24 cellular contexts compared by ENCODE assay signal in genomic region chr4:185506422-185506821, GRCh38. TPM values are rescaled to one million over a fixed set of nuclear protein-coding genes. Genes with fewer than 3 reads are reported as not detected.
DNase-seq lines count a peak whose midpoint lies in the region; ATAC-seq and TF ChIP-seq lines count a peak whose summit lies in the region.
"Had no signal": no experiment of that assay in that cellular context is flagged by ENCODE, and none has a peak within 500 bp of the region (broad histone marks: within the 10 kb centered on the region; RNA-seq: fewer than 3 reads in every experiment).

No MANE protein-coding gene starts in this region.

- TF ChIP-seq POLR2A in gastroesophageal sphincter (IDR thresholded peaks at IDR 0.05) (no peak), stomach (IDR thresholded peaks at IDR 0.05) (no peak)

- no peak for TF ChIP-seq CTCF in coronary artery (IDR thresholded peaks at IDR 0.05)
- TF ChIP-seq CTCF in gastroesophageal sphincter (IDR thresholded peaks at IDR 0.05), result no peak
- TF ChIP-seq CTCF in psoas muscle (IDR thresholded peaks at IDR 0.05), result no peak
- TF ChIP-seq CTCF in thoracic aorta (IDR thresholded peaks at IDR 0.05), result no peak
- TF ChIP-seq CTCF in stomach (IDR thresholded peaks at IDR 0.05), result no peak

- intact Hi-C loops in psoas muscle (cut with DNase I) (no loop called here), stomach (cut with DNase I; ENCODE audit: low total_unique reads) (no loop called here)

- 80 to 93% methylated on average over 3 to 12 of the region's 20 CpGs for WGBS in gastroesophageal sphincter (ENCODE audit: low coverage in 1 of 2), 2 donors
- 81 to 89% (median 85%) methylated on average over 20 of the region's 20 CpGs for WGBS in psoas muscle, 3 donors
- WGBS in stomach, 5 donors, result 89 to 96% (median 93%) methylated on average over 20 of the region's 20 CpGs

- no peak for ATAC-seq in gastroesophageal sphincter
- peak in 1 of 4 donors; percentile 7 for ATAC-seq in psoas muscle
- no peak for ATAC-seq in thoracic aorta (ENCODE audit: insufficient number of reproducible peaks, low FRiP score, low read depth)
- ATAC-seq: GM12878, HCT116 had no signal

- H3K27ac ChIP-seq in coronary artery (peak overlapping the region; percentile 77 to 82), gastroesophageal sphincter (peak overlapping the region in 3 of 4 donors; percentile 84 to 85 (median 85)), psoas muscle (peak overlapping the region; percentile 87), thoracic aorta (peak overlapping the region; percentile 63 to 81), stomach (peak overlapping the region in 1 of 5 donors; percentile 82)
- H3K27ac ChIP-seq: HL-60 had no signal

- TF ChIP-seq EP300 in gastroesophageal sphincter (IDR thresholded peaks at IDR 0.05), result no peak
- TF ChIP-seq EP300 in stomach (IDR thresholded peaks at IDR 0.05), result no peak

- H3K4me3 ChIP-seq in coronary artery (no peak overlapping the region), gastroesophageal sphincter (no peak overlapping the region), psoas muscle (no peak overlapping the region), thoracic aorta (no peak overlapping the region), stomach (no peak overlapping the region)
- H3K4me3 ChIP-seq: GM12878 had no signal

- H3K36me3 ChIP-seq in gastroesophageal sphincter, result peaks cover 0 to 54% of the 10 kb centered on the region in 2 donors
- peaks cover 3 to 97% of the 10 kb centered on the region in 2 donors for H3K36me3 ChIP-seq in psoas muscle (ENCODE audit: insufficient read depth in 1 of 2, low read depth in 1 of 2)
- H3K36me3 ChIP-seq in thoracic aorta, result peaks cover 28% of the 10 kb centered on the region
- peaks cover 5 to 20% (median 13%) of the 10 kb centered on the region in 4 donors for H3K36me3 ChIP-seq in stomach

- peaks cover 0 to 56% (median 7%) of the 10 kb centered on the region in 3 donors for H3K4me1 ChIP-seq in gastroesophageal sphincter
- peaks cover 44% of the 10 kb centered on the region for H3K4me1 ChIP-seq in psoas muscle
- H3K4me1 ChIP-seq in thoracic aorta (ENCODE audit: control insufficient read depth in 1 of 2, low read depth in 2 of 2), result peaks cover 0 to 14% of the 10 kb centered on the region in 2 donors
- H3K4me1 ChIP-seq in stomach, result peaks cover 0 to 18% (median 8%) of the 10 kb centered on the region in 4 donors

- no peak for DNase-seq in coronary artery (ENCODE audit: low spot score)
- no peak for DNase-seq in psoas muscle
- DNase-seq in thoracic aorta (ENCODE audit: low spot score), result no peak
- no peak for DNase-seq in NCI-H526 (lab: John Stamatoyannopoulos, UW)
- DNase-seq in NCI-H2107 (lab: John Stamatoyannopoulos, UW), result no peak
- DNase-seq in stomach, result no peak
- DNase-seq: C1 segment of cervical spinal cord; Caco-2; CD4-positive, alpha-beta memory T cell; DMS79; EL; GDM1; Karpas-422; NCI-H1092 treated with DMSO at 0.1 percent for 48 hours; NCI-H1436; NCI-H187 treated with DMSO at 0.1 percent for 48 hours; NCI-H524; NCI-H774; SK-N-SH had no signal

- H3K27me3 ChIP-seq in gastroesophageal sphincter (no peaks in the 10 kb centered on the region), psoas muscle (ENCODE audit: insufficient read depth in 3 of 3, low read length in 2 of 3) (no peaks in the 10 kb centered on the region), thoracic aorta (replicated peaks; ENCODE audit: insufficient read depth) (no peaks in the 10 kb centered on the region), stomach (no peaks in the 10 kb centered on the region)

- H3K9me3 ChIP-seq in gastroesophageal sphincter (peaks cover 0 to 4% (median 0%) of the 10 kb centered on the region in 3 donors), psoas muscle (no peaks in the 10 kb centered on the region), thoracic aorta (no peaks in the 10 kb centered on the region), stomach (no peaks in the 10 kb centered on the region)
- H3K9me3 ChIP-seq: Caco-2, SK-N-SH had no signal

RNA-seq across cellular contexts. Expression of gene PDLIM3, which starts 28.9 kb away (rescaled TPM):
- total RNA-seq in gastroesophageal sphincter (1,000 to 10,000 TPM; 1,505 to 2,123 (median 1,752) TPM), psoas muscle (1,000 to 10,000 TPM; 2,718 to 5,341 (median 3,828) TPM), thoracic aorta (1,000 to 10,000 TPM in 1 of 2 donors, 100 to 1,000 TPM in 1; 835 to 1,176 TPM), stomach (100 to 1,000 TPM in 4 of 5 donors, 10 to 100 TPM in 1; 83.1 to 755 (median 259) TPM)
- polyA plus RNA-seq in psoas muscle (1,000 to 10,000 TPM in 2 of 3 donors, 100 to 1,000 TPM in 1; 703 to 2,553 (median 1,460) TPM), stomach (100 to 1,000 TPM in 1 of 3 donors, 10 to 100 TPM in 2; 73.9 to 112 (median 77.0) TPM)
- total RNA-seq: A673; CD4-positive, alpha-beta memory T cell; GM12878 had no signal
- polyA plus RNA-seq: CD4-positive, alpha-beta memory T cell had no signal

RNA-seq across cellular contexts. Expression of gene CCDC110, which starts 34.9 kb away (rescaled TPM):
- total RNA-seq in gastroesophageal sphincter, result 1 to 10 TPM in 3 of 4 donors, under 1 TPM in 1; 0.67 to 7.5 (median 2.4) TPM
- total RNA-seq in psoas muscle, result 1 to 10 TPM in 2 of 4 donors, under 1 TPM in 2; 0.54 to 7.0 (median 3.2) TPM
- 1 to 10 TPM in 1 of 3 donors, under 1 TPM in 2; 0.07 to 5.9 (median 0.65) TPM for polyA plus RNA-seq in psoas muscle
- 1 to 10 TPM in 1 of 2 donors, under 1 TPM in 1; 0.35 to 6.2 TPM for total RNA-seq in thoracic aorta
- total RNA-seq in stomach, result 1 to 10 TPM in 4 of 5 donors, under 1 TPM in 1; 0.92 to 9.4 (median 5.4) TPM
- polyA plus RNA-seq in stomach, result 1 to 10 TPM; 1.7 to 3.4 (median 2.1) TPM
- total RNA-seq: A673, Caco-2 had no signal
